ENCODE assay signal across 9 cellular contexts in genomic region chr14:89214221-89214965, GRCh38.
DNase-seq lines count a peak whose midpoint lies in the region; ATAC-seq and TF ChIP-seq lines count a peak whose summit lies in the region.
"Had no signal": no experiment of that assay in that cellular context is flagged by ENCODE, and none has a peak within 500 bp of the region (broad histone marks: within the 10 kb centered on the region; RNA-seq: fewer than 3 reads in every experiment).

No MANE protein-coding gene starts in this region.

- H3K4me1 ChIP-seq in RWPE2 (ENCODE audit: insufficient read depth, poor library complexity, severe bottlenecking): peaks cover 6% of the 10 kb centered on the region

- no peaks in the 10 kb centered on the region for H3K27me3 ChIP-seq in RWPE2 (ENCODE audit: insufficient read depth, poor library complexity, severe bottlenecking)

- CTCF ChIA-PET in activated naive CD4-positive, alpha-beta T cell treated with anti-CD3 and anti-CD28 coated beads for 36 hours (lab: Charles Lee): interaction anchor here (0.6 kb wide), 1 partner anchor 69 kb away, joined by 3 read pairs; no protein-coding TSS in a partner anchor

- DNase-seq in DMS53 (lab: John Stamatoyannopoulos, UW): peak; percentile 98
- no peak for DNase-seq in RWPE2 (ENCODE audit: low spot score)
- DNase-seq in head of caudate nucleus: peak in 35 of 42 donors; percentile 10 to 77 (median 41)
- peak; percentile 89 for DNase-seq in posterior vena cava (ENCODE audit: low spot score)
- DNase-seq in activated naive CD4-positive, alpha-beta T cell treated with anti-CD3 and anti-CD28 coated beads for 36 hours: no peak

- H3K4me3 ChIP-seq in RWPE2 (ENCODE audit: severe bottlenecking): no peak overlapping the region

- H3K4me3 Mint-ChIP-seq in activated naive CD4-positive, alpha-beta T cell treated with anti-CD3 and anti-CD28 coated beads for 36 hours: no peak overlapping the region
- H3K4me3 Mint-ChIP-seq: neural crest cell had no signal

- H3K9me3 ChIP-seq in RWPE2 (ENCODE audit: severe bottlenecking): no peaks in the 10 kb centered on the region

- H3K27ac ChIP-seq in RWPE2 (ENCODE audit: poor library complexity, severe bottlenecking): no peak overlapping the region

- no peak overlapping the region for H3K27ac Mint-ChIP-seq in activated naive CD4-positive, alpha-beta T cell treated with anti-CD3 and anti-CD28 coated beads for 36 hours

- intact Hi-C loops in head of caudate nucleus (cut with DNase I) (no loop called here), posterior vena cava (cut with DNase I) (no loop called here)
- intact Hi-C loops in activated naive CD4-positive, alpha-beta T cell treated with anti-CD3 and anti-CD28 coated beads for 36 hours (cut with micrococcal nuclease): no loop called here

- TF ChIP-seq CTCF in RWPE2 (IDR thresholded peaks at IDR 0.05; ENCODE audit: poor library complexity, severe bottlenecking): peak; percentile 16

- no peaks in the 10 kb centered on the region for H3K9me3 Mint-ChIP-seq in activated naive CD4-positive, alpha-beta T cell treated with anti-CD3 and anti-CD28 coated beads for 36 hours
- H3K9me3 Mint-ChIP-seq: neural crest cell had no signal

- H3K4me1 Mint-ChIP-seq in activated naive CD4-positive, alpha-beta T cell treated with anti-CD3 and anti-CD28 coated beads for 36 hours (ENCODE audit: low read depth): peaks cover 7% of the 10 kb centered on the region

- no peaks in the 10 kb centered on the region for H3K36me3 ChIP-seq in RWPE2 (ENCODE audit: low read depth)

- peaks cover 6% of the 10 kb centered on the region for H3K36me3 Mint-ChIP-seq in activated naive CD4-positive, alpha-beta T cell treated with anti-CD3 and anti-CD28 coated beads for 36 hours (ENCODE audit: low read depth)

- no peaks in the 10 kb centered on the region for H3K27me3 Mint-ChIP-seq in activated naive CD4-positive, alpha-beta T cell treated with anti-CD3 and anti-CD28 coated beads for 36 hours (ENCODE audit: low read depth)

- peak; percentile 82 for ATAC-seq in RWPE2 (ENCODE audit: low read depth)
- ATAC-seq in HG03196 (IDR thresholded peaks at IDR 0.05; ENCODE audit: unreplicated experiment): no peak
- no peak for ATAC-seq in GM21723 (IDR thresholded peaks at IDR 0.05; ENCODE audit: unreplicated experiment)
- ATAC-seq in GM19351 (IDR thresholded peaks at IDR 0.05; ENCODE audit: unreplicated experiment): no peak

Comparison
In these comparisons a context has a peak if more than half of its experiments do, and no peak if none do; other contexts are left out.
1. DNase-seq: peak in DMS53 (single experiment), head of caudate nucleus (35 of 42) and posterior vena cava (single experiment); none in RWPE2 (single experiment) and activated naive CD4-positive, alpha-beta T cell treated with anti-CD3 and anti-CD28 coated beads for 36 hours (single experiment).